In genomic region chr11:6684068-6684467, GRCh38 we compare ENCODE assay signal across 8 cellular contexts. TPM values are rescaled to one million over a fixed set of nuclear protein-coding genes. Genes with fewer than 3 reads are reported as not detected.
DNase-seq lines count a peak whose midpoint lies in the region; ATAC-seq and TF ChIP-seq lines count a peak whose summit lies in the region.
"Not testable (repeated sequence)": the region's sequence is repeated elsewhere in the genome, so short reads cannot be mapped to it uniquely, and the experiment has no call there.

No MANE protein-coding gene starts in this region.

- not testable (repeated sequence) for H3K27me3 Mint-ChIP-seq in activated T-cell treated with anti-CD3 and anti-CD28 coated beads, Interleukin-2, amount 50 U/mL, for 72 hours (ENCODE audit: low read depth); nephron (ENCODE audit: low read depth); stimulated activated memory B cell treated with anti-CD40 and anti-IgM and Interleukin-4, amounts not matched to agents 10 μg/mL and 1 μg/mL and 100 μg/mL, for 72 hours

- H4K20me1 ChIP-seq in PC-9 (ENCODE audit: insufficient read depth); hepatocyte (ENCODE audit: insufficient read depth, poor library complexity, severe bottlenecking): not testable (repeated sequence)

- H3K4me1 ChIP-seq in HAP-1; PC-9 (replicated peaks; ENCODE audit: insufficient read depth): not testable (repeated sequence)
- peaks cover 10% of the 10 kb centered on the region for H3K4me1 ChIP-seq in hepatocyte (ENCODE audit: insufficient read depth)

- in situ Hi-C loops in HAP-1 (cut with MboI; ENCODE audit: low sequenced_read_pairs), result loop anchor here (5.0 kb wide), 1 partner anchor 72 kb away; the partner anchor contains the start of gene TAF10

- H3F3A ChIP-seq in PC-9 (ENCODE audit: insufficient read depth, low read depth), result not testable (repeated sequence)

- not testable (repeated sequence) for H3K9me3 ChIP-seq in HAP-1; PC-9 (ENCODE audit: insufficient read depth, low read depth); hepatocyte (ENCODE audit: low read depth)

- CTCF ChIA-PET in PC-9 (lab: Charles Lee), result not testable (repeated sequence)

- H3K9me2 ChIP-seq in PC-9 (ENCODE audit: insufficient read depth); hepatocyte (replicated peaks; ENCODE audit: insufficient read depth): not testable (repeated sequence)

- ATAC-seq in activated T-cell treated with anti-CD3 and anti-CD28 coated beads, Interleukin-2, amount 50 U/mL, for 72 hours (replicated peaks in 1 of 2); stimulated activated memory B cell treated with anti-CD40 and anti-IgM and Interleukin-4, amounts not matched to agents 10 μg/mL and 1 μg/mL and 100 μg/mL, for 72 hours: not testable (repeated sequence)

- H3K79me2 ChIP-seq in PC-9 (ENCODE audit: low read depth) (peaks cover 23% of the 10 kb centered on the region), hepatocyte (peaks cover 21% of the 10 kb centered on the region)

- BruUV-seq in PC-9 (replicated peaks; lab: Mats Ljungman, UMichigan), result TSS peak; percentile 57

- H3K4me3 Mint-ChIP-seq in activated T-cell treated with anti-CD3 and anti-CD28 coated beads, Interleukin-2, amount 50 U/mL, for 72 hours, result peak overlapping the region; percentile 94 to 97
- H3K4me3 Mint-ChIP-seq in nephron, result peak overlapping the region; percentile 80 to 100 (median 99)
- H3K4me3 Mint-ChIP-seq in stimulated activated memory B cell treated with anti-CD40 and anti-IgM and Interleukin-4, amounts not matched to agents 10 μg/mL and 1 μg/mL and 100 μg/mL, for 72 hours, result peak overlapping the region; percentile 99

- not testable (repeated sequence) for DNase-seq in HAP-1 (ENCODE audit: low spot score in 2 of 2); PC-9; activated T-cell treated with anti-CD3 and anti-CD28 coated beads, Interleukin-2, amount 50 U/mL, for 72 hours; dorsolateral prefrontal cortex; hepatocyte (ENCODE audit: low spot score)

- not testable (repeated sequence) for H3K36me3 Mint-ChIP-seq in activated T-cell treated with anti-CD3 and anti-CD28 coated beads, Interleukin-2, amount 50 U/mL, for 72 hours (ENCODE audit: insufficient read depth in 2 of 2); stimulated activated memory B cell treated with anti-CD40 and anti-IgM and Interleukin-4, amounts not matched to agents 10 μg/mL and 1 μg/mL and 100 μg/mL, for 72 hours
- peaks cover 16% of the 10 kb centered on the region for H3K36me3 Mint-ChIP-seq in nephron (ENCODE audit: low read depth)

- H3K4me3 ChIP-seq in HAP-1, result peak overlapping the region; percentile 90; the same call in 1 of the 2 replicates
- H3K4me3 ChIP-seq in PC-9, result peak overlapping the region; percentile 88
- peak overlapping the region in 51 of 59 donors; percentile 57 to 100 (median 89) for H3K4me3 ChIP-seq in dorsolateral prefrontal cortex
- H3K4me3 ChIP-seq in hepatocyte, result not testable (repeated sequence)

- not testable (repeated sequence) for H3K9me3 Mint-ChIP-seq in activated T-cell treated with anti-CD3 and anti-CD28 coated beads, Interleukin-2, amount 50 U/mL, for 72 hours; nephron; stimulated activated memory B cell treated with anti-CD40 and anti-IgM and Interleukin-4, amounts not matched to agents 10 μg/mL and 1 μg/mL and 100 μg/mL, for 72 hours

- H3K27me3 ChIP-seq in HAP-1 (ENCODE audit: low read depth); PC-9 (ENCODE audit: insufficient read depth, low read depth); dorsolateral prefrontal cortex; hepatocyte: not testable (repeated sequence)

- peaks cover 42% of the 10 kb centered on the region for H3K4me1 Mint-ChIP-seq in activated T-cell treated with anti-CD3 and anti-CD28 coated beads, Interleukin-2, amount 50 U/mL, for 72 hours (ENCODE audit: low read depth)
- peaks cover 21% of the 10 kb centered on the region for H3K4me1 Mint-ChIP-seq in nephron
- H3K4me1 Mint-ChIP-seq in stimulated activated memory B cell treated with anti-CD40 and anti-IgM and Interleukin-4, amounts not matched to agents 10 μg/mL and 1 μg/mL and 100 μg/mL, for 72 hours, result peaks cover 42% of the 10 kb centered on the region

- not testable (repeated sequence) for TF ChIP-seq CTCF in 22Rv1 (IDR thresholded peaks at IDR 0.05); PC-9 (conservative IDR thresholded peaks at IDR 0.05); dorsolateral prefrontal cortex (IDR thresholded peaks at IDR 0.05 in 54 of 56, conservative IDR thresholded peaks at IDR 0.05 in 2 of 56; ENCODE audit: low read depth in 1 of 56, partially characterized antibody in 56 of 56); hepatocyte (IDR thresholded peaks at IDR 0.05; ENCODE audit: poor library complexity); nephron (IDR thresholded peaks at IDR 0.05; ENCODE audit: unreplicated experiment in 3 of 3)

- H3K4me2 ChIP-seq in PC-9 (peak overlapping the region; percentile 65), hepatocyte (peak overlapping the region; percentile 72)

- H2AFZ ChIP-seq in PC-9 (peak overlapping the region; percentile 88), hepatocyte (peak overlapping the region; percentile 81)

- peak overlapping the region; percentile 75 for H3K27ac ChIP-seq in 22Rv1
- H3K27ac ChIP-seq in PC-9, result 0 out of 2 replicates have a peak overlapping the region, but pooled peaks have one; percentile 6
- H3K27ac ChIP-seq in dorsolateral prefrontal cortex, result peak overlapping the region in 57 of 59 donors; percentile 83 to 99 (median 96)
- H3K27ac ChIP-seq in hepatocyte, result peak overlapping the region; percentile 85

- H3K27ac Mint-ChIP-seq in activated T-cell treated with anti-CD3 and anti-CD28 coated beads, Interleukin-2, amount 50 U/mL, for 72 hours, result peak overlapping the region; percentile 99
- H3K27ac Mint-ChIP-seq in nephron, result peak overlapping the region; percentile 93 to 98 (median 95)
- peak overlapping the region; percentile 97 for H3K27ac Mint-ChIP-seq in stimulated activated memory B cell treated with anti-CD40 and anti-IgM and Interleukin-4, amounts not matched to agents 10 μg/mL and 1 μg/mL and 100 μg/mL, for 72 hours

- peaks cover 23% of the 10 kb centered on the region for H3K36me3 ChIP-seq in HAP-1 (replicated peaks)
- not testable (repeated sequence) for H3K36me3 ChIP-seq in PC-9 (ENCODE audit: low read depth); hepatocyte (replicated peaks; ENCODE audit: insufficient read depth, low read depth)

- POLR2A ChIA-PET in PC-9 (lab: Charles Lee; ENCODE audit: unreplicated experiment), result not testable (repeated sequence)

- WGBS in hepatocyte (ENCODE audit: low lambda C conversion rate, missing lambda C conversion rate), result 94% methylated on average over 14 of the region's 14 CpGs

- intact Hi-C loops in PC-9 (cut with micrococcal nuclease; ENCODE audit: unreplicated experiment), result loop anchor here (5.0 kb wide), 1 partner anchor 292 kb away; the partner anchor contains the start of gene SMPD1
- intact Hi-C loops in dorsolateral prefrontal cortex (cut with DNase I), result not testable (repeated sequence)

RNA-seq across cellular contexts. Expression of gene MRPL17, which starts 0.9 kb away (rescaled TPM):
- 35.5 and 42.4 TPM in 2 replicates for total RNA-seq in PC-9 (2021)
- total RNA-seq in activated T-cell treated with anti-CD3 and anti-CD28 coated beads, Interleukin-2, amount 50 U/mL, for 72 hours, result 10 to 100 TPM; 38.2 to 39.8 TPM
- total RNA-seq in dorsolateral prefrontal cortex, result 10 to 100 TPM; 17.2 to 43.4 (median 26.1) TPM
- total RNA-seq in hepatocyte, result 34.5 and 71.9 TPM in 2 replicates
- polyA plus RNA-seq in hepatocyte, result 62.7 and 71.9 TPM in 2 replicates

RNA-seq across cellular contexts. Expression of gene DCHS1, which starts 28.5 kb away (rescaled TPM):
- total RNA-seq in PC-9 (2021), result 0.20 and 0.22 TPM in 2 replicates
- 1 to 10 TPM; 2.1 to 2.9 TPM for total RNA-seq in activated T-cell treated with anti-CD3 and anti-CD28 coated beads, Interleukin-2, amount 50 U/mL, for 72 hours
- total RNA-seq in dorsolateral prefrontal cortex, result 10 to 100 TPM in 101 of 120 experiments, 1 to 10 TPM in 19; 6.7 to 24.3 (median 11.9) TPM
- total RNA-seq in hepatocyte, result 8.5 and 15.2 TPM in 2 replicates
- 6.3 and 8.0 TPM in 2 replicates for polyA plus RNA-seq in hepatocyte

Comparison
In these comparisons a context has a peak if more than half of its experiments do, and no peak if none do; other contexts are left out.
1. H3K27ac ChIP-seq: peak in every context shown above with its lines; median percentile 96 in dorsolateral prefrontal cortex; 85 in hepatocyte; 75 in 22Rv1; 6 in PC-9.